8 cellular contexts compared by ENCODE assay signal in the genomic region with DNA sequence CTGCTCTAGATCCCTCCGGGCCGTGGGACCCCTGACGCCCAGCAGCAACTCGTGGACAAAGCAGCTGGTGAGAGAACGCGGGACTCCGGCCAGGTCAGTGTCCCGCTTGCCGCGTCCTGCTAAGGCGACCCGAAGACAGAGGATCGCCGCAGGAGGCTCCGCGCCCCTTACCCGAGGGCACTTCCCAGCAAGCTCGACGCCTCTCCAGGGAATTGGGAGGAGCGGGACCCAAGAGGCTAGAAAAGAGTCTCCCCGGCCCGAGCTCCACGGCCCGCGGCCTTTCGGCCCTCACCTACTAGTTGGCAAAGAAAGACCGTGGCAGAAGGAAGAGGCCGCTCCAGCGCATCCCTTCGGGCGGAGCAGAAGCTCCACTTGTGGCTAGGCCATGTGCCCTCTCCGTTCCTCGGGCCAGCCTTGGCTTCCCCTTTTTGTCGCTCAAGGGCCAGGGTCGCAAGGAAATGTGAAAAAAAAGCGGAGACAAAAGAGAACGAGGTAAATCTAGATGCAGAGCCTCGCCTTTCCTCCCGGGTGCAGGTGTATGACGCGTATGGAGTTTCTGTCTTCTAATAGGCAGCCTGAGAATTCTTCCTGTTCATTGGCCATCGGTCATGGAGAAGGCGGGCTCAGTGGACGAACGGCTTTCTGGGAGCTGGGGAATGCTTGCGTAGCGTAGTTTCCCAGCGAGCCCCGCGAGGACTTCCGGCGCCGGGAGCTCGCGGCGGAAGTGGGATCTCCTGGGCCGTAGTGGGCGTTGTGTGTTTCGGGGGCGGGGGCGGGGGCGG. TPM values are rescaled to one million over a fixed set of nuclear protein-coding genes. Genes with fewer than 3 reads are reported as not detected.
DNase-seq lines count a peak whose midpoint lies in the region; ATAC-seq and TF ChIP-seq lines count a peak whose summit lies in the region.

A gene with protein sequence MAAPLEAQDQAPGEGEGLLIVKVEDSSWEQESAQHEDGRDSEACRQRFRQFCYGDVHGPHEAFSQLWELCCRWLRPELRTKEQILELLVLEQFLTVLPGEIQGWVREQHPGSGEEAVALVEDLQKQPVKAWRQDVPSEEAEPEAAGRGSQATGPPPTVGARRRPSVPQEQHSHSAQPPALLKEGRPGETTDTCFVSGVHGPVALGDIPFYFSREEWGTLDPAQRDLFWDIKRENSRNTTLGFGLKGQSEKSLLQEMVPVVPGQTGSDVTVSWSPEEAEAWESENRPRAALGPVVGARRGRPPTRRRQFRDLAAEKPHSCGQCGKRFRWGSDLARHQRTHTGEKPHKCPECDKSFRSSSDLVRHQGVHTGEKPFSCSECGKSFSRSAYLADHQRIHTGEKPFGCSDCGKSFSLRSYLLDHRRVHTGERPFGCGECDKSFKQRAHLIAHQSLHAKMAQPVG (plus strand): TSS at position 692 of the 782 bp plus-strand sequence. CDS start 2,252 bp downstream, outside the sequence.

- H4K20me1 ChIP-seq in SK-N-SH (ENCODE audit: insufficient read depth) = peaks cover 8% of the 10 kb centered on the region; the same call in 1 of the 2 replicates

- peaks cover 16 to 31% of the 10 kb centered on the region in 2 experiments for H3K36me3 ChIP-seq in SK-N-SH (replicated peaks in 1 of 2; ENCODE audit: control insufficient read depth in 1 of 2, insufficient read depth in 2 of 2, low read length in 1 of 2)

- whole genome bisulfite sequencing in SK-N-SH (ENCODE audit: low lambda C conversion rate) = under 1% methylated on average over 51 of the region's 62 CpGs

- H3K9ac ChIP-seq in SK-N-SH = peak within 1 kb of the TSS; percentile 97

- no peak for TF ChIP-seq EP300 in SK-N-SH (IDR thresholded peaks at IDR 0.05; ENCODE audit: borderline replicate concordance in 1 of 2, low read depth in 1 of 2, low read length in 1 of 2)

- no peaks in the 10 kb centered on the region for H3K27me3 ChIP-seq in SK-N-SH (ENCODE audit: insufficient read depth)

- peaks cover 25% of the 10 kb centered on the region for H3F3A ChIP-seq in SK-N-SH (replicated peaks; ENCODE audit: insufficient read depth)

- no peaks in the 10 kb centered on the region for H3K9me3 ChIP-seq in SK-N-SH

- H3K4me1 ChIP-seq in SK-N-SH (ENCODE audit: control insufficient read depth in 1 of 2, insufficient read depth in 2 of 2, low read depth in 1 of 2, low read length in 1 of 2) = peaks cover 2 to 11% of the 10 kb centered on the region in 2 experiments; a peak in 3 of 4 replicates

- peak; percentile 77 for ATAC-seq in HG02588 (IDR thresholded peaks at IDR 0.05; ENCODE audit: unreplicated experiment)

- CTCF ChIA-PET in SK-N-SH (lab: Yijun Ruan, JAX) = interaction anchor here (0.7 to 4.6 kb wide), 10 partner anchors 10 to 266 kb away, joined by 3 to 43 read pairs (median 4); no protein-coding TSS in a partner anchor

- H2AFZ ChIP-seq in SK-N-SH (ENCODE audit: low read depth) = peak within 1 kb of the TSS; percentile 96

- POLR2A ChIA-PET in SK-N-SH (lab: Yijun Ruan, JAX) = interaction anchor here (0.5 to 2.2 kb wide), 9 partner anchors 9 to 223 kb away, joined by 3 to 18 read pairs (median 4); no protein-coding TSS in a partner anchor

- peak within 1 kb of the TSS; percentile 96 to 97 for H3K4me3 ChIP-seq in SK-N-SH (ENCODE audit: low read depth in 2 of 2, low read length in 1 of 2)

- H3K9me2 ChIP-seq in SK-N-SH = no peaks in the 10 kb centered on the region

- TF ChIP-seq CTCF in SK-N-SH (IDR thresholded peaks at IDR 0.05) = no peak

- peaks cover 50% of the 10 kb centered on the region for H3K79me2 ChIP-seq in SK-N-SH (ENCODE audit: insufficient read depth)

- peak within 1 kb of the TSS; percentile 77 to 88 for H3K27ac ChIP-seq in SK-N-SH (ENCODE audit: low read depth in 2 of 2, low read length in 1 of 2)
- peak within 1 kb of the TSS; percentile 85 for H3K27ac ChIP-seq in temporal lobe (ENCODE audit: low read depth, low read length)

- TF ChIP-seq RAD21 in SK-N-SH (IDR thresholded peaks at IDR 0.05; ENCODE audit: low read length) = no peak

- DNase-seq in GM04504 (ENCODE audit: low read depth) (peak; percentile 98), NCI-H1092 (lab: John Stamatoyannopoulos, UW) (peak; percentile 98), SK-N-SH (peak; percentile 94), glomerular endothelial cell (ENCODE audit: extremely low read depth, low read depth, low spot score) (peak; percentile 89), occipital lobe (lab: John Stamatoyannopoulos, UW) (peak; percentile 95)
- DNase-seq in activated naive CD4-positive, alpha-beta T cell treated with anti-CD3 and anti-CD28 coated beads, Interleukin-2, amount 50 U/mL, for 16 hours = peak; percentile 92

- peak within 1 kb of the TSS; percentile 96 for H3K4me2 ChIP-seq in SK-N-SH

TF ChIP-seq in SK-N-SH, 30 proteins besides CTCF, POLR2A, EP300 and RAD21:
- no peak for TF ChIP-seq ZBTB33 (IDR thresholded peaks at IDR 0.05; ENCODE audit: borderline replicate concordance, low read depth)
- TF ChIP-seq, protein P1, sequence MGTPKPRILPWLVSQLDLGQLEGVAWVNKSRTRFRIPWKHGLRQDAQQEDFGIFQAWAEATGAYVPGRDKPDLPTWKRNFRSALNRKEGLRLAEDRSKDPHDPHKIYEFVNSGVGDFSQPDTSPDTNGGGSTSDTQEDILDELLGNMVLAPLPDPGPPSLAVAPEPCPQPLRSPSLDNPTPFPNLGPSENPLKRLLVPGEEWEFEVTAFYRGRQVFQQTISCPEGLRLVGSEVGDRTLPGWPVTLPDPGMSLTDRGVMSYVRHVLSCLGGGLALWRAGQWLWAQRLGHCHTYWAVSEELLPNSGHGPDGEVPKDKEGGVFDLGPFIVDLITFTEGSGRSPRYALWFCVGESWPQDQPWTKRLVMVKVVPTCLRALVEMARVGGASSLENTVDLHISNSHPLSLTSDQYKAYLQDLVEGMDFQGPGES (IDR thresholded peaks at IDR 0.05; ENCODE audit: low read depth, low read length) = peak; percentile 37; the same call in 1 of the 2 replicates
- TF ChIP-seq CHD2 (IDR thresholded peaks at IDR 0.05; ENCODE audit: low read length, partially characterized antibody) = peak; percentile 60
- peak; percentile 86 for TF ChIP-seq GABPA (IDR thresholded peaks at IDR 0.05; ENCODE audit: low read depth)
- no peak for TF ChIP-seq JUND (IDR thresholded peaks at IDR 0.05)
- TF ChIP-seq TAF1 (IDR thresholded peaks at IDR 0.05; ENCODE audit: borderline replicate concordance, low read depth, low read length) = peak; percentile 36
- peak; percentile 88 for TF ChIP-seq POLR2AphosphoS5 (IDR thresholded peaks at IDR 0.05; ENCODE audit: low read depth, low read length)
- peak; percentile 50 for TF ChIP-seq ELF1 (IDR thresholded peaks at IDR 0.05)
- peak; percentile 32; the same call in 1 of the 2 replicates for TF ChIP-seq MXI1 (IDR thresholded peaks at IDR 0.05; ENCODE audit: low read depth, low read length)
- TF ChIP-seq, protein P2, sequence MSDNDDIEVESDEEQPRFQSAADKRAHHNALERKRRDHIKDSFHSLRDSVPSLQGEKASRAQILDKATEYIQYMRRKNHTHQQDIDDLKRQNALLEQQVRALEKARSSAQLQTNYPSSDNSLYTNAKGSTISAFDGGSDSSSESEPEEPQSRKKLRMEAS (IDR thresholded peaks at IDR 0.05; ENCODE audit: low read depth) = peak; percentile 61
- TF ChIP-seq RFX5 (IDR thresholded peaks at IDR 0.05; ENCODE audit: low read length) = peak; percentile 79

RNA-seq across cellular contexts. Expression of the gene that starts here (rescaled TPM):
- polyA plus RNA-seq in SK-N-SH (2012; rRNA removed) = 0.83 and 1.1 TPM in 2 replicates
- 0.55 and 0.92 TPM in 2 replicates for polyA plus RNA-seq in SK-N-SH (2012; cell fraction: cytosol; rRNA removed)
- 1.4 and 2.5 TPM in 2 replicates for polyA plus RNA-seq in SK-N-SH (2012; cell fraction: nucleus; rRNA removed)
- total RNA-seq in glomerular endothelial cell = 7.5 and 15.1 TPM in 2 replicates
- total RNA-seq in occipital lobe = 8.3 TPM
- 12.3 TPM for total RNA-seq in temporal lobe

Comparison
In these comparisons a context has a peak if more than half of its experiments do, and no peak if none do; other contexts are left out.
1. Peak in every context shown above with its lines: DNase-seq, ATAC-seq, H3K4me3 ChIP-seq and H3K27ac ChIP-seq.